ENCODE assay signal across 9 cellular contexts in the genomic region with DNA sequence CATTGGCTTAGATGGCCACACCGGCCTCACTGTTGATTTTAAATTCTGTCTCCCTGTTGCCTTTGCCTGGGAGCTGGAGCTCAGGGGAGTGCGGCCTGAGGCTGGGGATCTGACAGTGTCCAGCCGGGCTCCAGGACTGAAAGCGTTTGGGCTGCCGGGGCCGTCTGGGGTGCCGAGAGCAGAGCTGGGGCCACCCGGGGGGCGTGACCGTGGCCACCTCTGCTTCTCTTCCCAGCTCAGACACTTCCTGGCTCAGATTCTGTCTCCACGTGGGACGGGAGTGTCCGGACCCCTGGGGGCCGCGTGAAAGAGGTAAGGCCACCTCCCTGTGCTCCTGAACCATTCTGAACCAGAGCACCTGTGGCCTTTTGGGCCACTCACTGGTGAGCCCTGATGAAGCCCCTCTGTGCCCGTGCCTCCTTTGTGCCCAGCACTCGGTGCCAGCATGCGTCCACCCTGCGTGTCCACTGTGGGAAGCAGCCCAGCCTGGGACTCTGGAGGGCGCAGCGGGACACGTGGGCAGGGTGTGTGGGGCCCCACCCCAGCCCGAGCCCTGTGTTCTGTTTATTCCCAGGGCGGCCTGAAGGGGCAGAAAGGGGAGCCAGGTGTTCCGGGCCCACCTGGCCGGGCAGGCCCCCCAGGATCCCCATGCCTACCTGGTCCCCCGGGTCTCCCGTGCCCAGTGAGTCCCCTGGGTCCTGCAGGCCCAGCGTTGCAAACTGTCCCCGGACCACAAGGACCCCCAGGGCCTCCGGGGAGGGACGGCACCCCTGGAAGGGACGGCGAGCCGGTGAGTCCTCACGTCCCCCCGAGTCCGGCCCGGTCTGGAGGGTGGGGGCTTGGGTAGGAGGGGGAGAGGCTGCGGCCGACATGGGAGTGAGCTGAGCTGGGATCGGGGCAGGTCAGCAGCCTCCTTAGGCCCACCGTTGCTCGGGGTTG.
A peak's percentile ranks its signal among the peaks of the same experiment; 100 is the strongest.
DNase-seq lines count a peak whose midpoint lies in the region; ATAC-seq and TF ChIP-seq lines count a peak whose summit lies in the region.
"Had no signal": no experiment of that assay in that cellular context is flagged by ENCODE, and none has a peak within 500 bp of the region (broad histone marks: within the 10 kb centered on the region; RNA-seq: fewer than 3 reads in every experiment).

No MANE protein-coding gene starts in this region.

- H3K4me3 ChIP-seq in left lung (peak overlapping the region in 1 of 2 donors; percentile 17), suprapubic skin (peak overlapping the region; percentile 1)
- H3K4me3 ChIP-seq: testis had no signal

- ATAC-seq in activated naive CD8-positive, alpha-beta T cell treated with anti-CD3 and anti-CD28 coated beads, Interleukin-2, amount 50 U/mL, for 24 hours: no peak
- ATAC-seq in left lung (peak; percentile 2), HG03175 (IDR thresholded peaks at IDR 0.05; ENCODE audit: unreplicated experiment) (no peak)

- H3K9me3 ChIP-seq in left lung: no peaks in the 10 kb centered on the region
- H3K9me3 ChIP-seq in suprapubic skin: no peaks in the 10 kb centered on the region
- H3K9me3 ChIP-seq: testis had no signal

- no peak for TF ChIP-seq EP300 in suprapubic skin (IDR thresholded peaks at IDR 0.05)

- no peak for TF ChIP-seq POLR2A in suprapubic skin (IDR thresholded peaks at IDR 0.05)

- H3K27ac Mint-ChIP-seq in T-helper 2 cell treated with Interferon-gamma antibody and Interleukin-4, amounts not matched to agents 5 μg/mL and 100 μg/mL, for 36 hours: peak overlapping the region; percentile 86
- peak overlapping the region; percentile 87 for H3K27ac Mint-ChIP-seq in activated naive CD8-positive, alpha-beta T cell treated with anti-CD3 and anti-CD28 coated beads, Interleukin-2, amount 50 U/mL, for 24 hours

- peak overlapping the region; percentile 51 to 97 for H3K27ac ChIP-seq in left lung
- no peak overlapping the region for H3K27ac ChIP-seq in suprapubic skin
- H3K27ac ChIP-seq: testis had no signal

- no peaks in the 10 kb centered on the region for H3K9me3 Mint-ChIP-seq in T-helper 2 cell treated with Interferon-gamma antibody and Interleukin-4, amounts not matched to agents 5 μg/mL and 100 μg/mL, for 36 hours
- no peaks in the 10 kb centered on the region for H3K9me3 Mint-ChIP-seq in activated naive CD8-positive, alpha-beta T cell treated with anti-CD3 and anti-CD28 coated beads, Interleukin-2, amount 50 U/mL, for 24 hours

- WGBS in suprapubic skin: 85% methylated on average over 14 of the region's 44 CpGs

- H3K36me3 Mint-ChIP-seq in T-helper 2 cell treated with Interferon-gamma antibody and Interleukin-4, amounts not matched to agents 5 μg/mL and 100 μg/mL, for 36 hours (ENCODE audit: low read depth): no peaks in the 10 kb centered on the region
- H3K36me3 Mint-ChIP-seq in activated naive CD8-positive, alpha-beta T cell treated with anti-CD3 and anti-CD28 coated beads, Interleukin-2, amount 50 U/mL, for 24 hours (ENCODE audit: low read depth): no peaks in the 10 kb centered on the region

- TF ChIP-seq CTCF in left lung (IDR thresholded peaks at IDR 0.05) (no peak), suprapubic skin (IDR thresholded peaks at IDR 0.05) (no peak)

- intact Hi-C loops in left lung (cut with DNase I): no loop called here

- no peak for DNase-seq in T-helper 2 cell treated with Interferon-gamma antibody and Interleukin-4, amounts not matched to agents 5 μg/mL and 100 μg/mL, for 36 hours (ENCODE audit: low spot score)
- no peak for DNase-seq in T-helper 2 cell
- DNase-seq in activated naive CD8-positive, alpha-beta T cell treated with anti-CD3 and anti-CD28 coated beads, Interleukin-2, amount 50 U/mL, for 24 hours: no peak
- DNase-seq in left lung: peak in 1 of 2 donors; percentile 71
- DNase-seq in suprapubic skin (ENCODE audit: low spot score in 2 of 2): no peak
- DNase-seq in superior temporal gyrus (ENCODE audit: extremely low spot score): no peak
- no peak for DNase-seq in kidney glomerular epithelial cell (lab: John Stamatoyannopoulos, UW)

- peaks cover 24% of the 10 kb centered on the region for H3K4me1 Mint-ChIP-seq in T-helper 2 cell treated with Interferon-gamma antibody and Interleukin-4, amounts not matched to agents 5 μg/mL and 100 μg/mL, for 36 hours (ENCODE audit: low read depth)
- peaks cover 30% of the 10 kb centered on the region for H3K4me1 Mint-ChIP-seq in activated naive CD8-positive, alpha-beta T cell treated with anti-CD3 and anti-CD28 coated beads, Interleukin-2, amount 50 U/mL, for 24 hours

- H3K4me1 ChIP-seq in left lung: peaks cover 12 to 43% of the 10 kb centered on the region in 2 donors
- peaks cover 13% of the 10 kb centered on the region for H3K4me1 ChIP-seq in suprapubic skin

- H3K36me3 ChIP-seq in left lung: peaks cover 0 to 41% of the 10 kb centered on the region in 2 donors
- H3K36me3 ChIP-seq in suprapubic skin: peaks cover 61% of the 10 kb centered on the region

- H3K27me3 Mint-ChIP-seq in T-helper 2 cell treated with Interferon-gamma antibody and Interleukin-4, amounts not matched to agents 5 μg/mL and 100 μg/mL, for 36 hours (ENCODE audit: low read depth): no peaks in the 10 kb centered on the region
- no peaks in the 10 kb centered on the region for H3K27me3 Mint-ChIP-seq in activated naive CD8-positive, alpha-beta T cell treated with anti-CD3 and anti-CD28 coated beads, Interleukin-2, amount 50 U/mL, for 24 hours

- H3K4me3 Mint-ChIP-seq in T-helper 2 cell treated with Interferon-gamma antibody and Interleukin-4, amounts not matched to agents 5 μg/mL and 100 μg/mL, for 36 hours: peak overlapping the region; percentile 87
- peak overlapping the region; percentile 73 for H3K4me3 Mint-ChIP-seq in activated naive CD8-positive, alpha-beta T cell treated with anti-CD3 and anti-CD28 coated beads, Interleukin-2, amount 50 U/mL, for 24 hours

- H3K27me3 ChIP-seq in left lung (no peaks in the 10 kb centered on the region), suprapubic skin (no peaks in the 10 kb centered on the region)
- H3K27me3 ChIP-seq: testis had no signal
